Comparison of ENCODE assay signal across 8 cellular contexts in genomic region chr16:87855852-87856715, GRCh38. TPM values are rescaled to one million over a fixed set of nuclear protein-coding genes. Genes with fewer than 3 reads are reported as not detected.
DNase-seq lines count a peak whose midpoint lies in the region; ATAC-seq lines count a peak whose summit lies in the region.

No MANE protein-coding gene starts in this region.

- H3K9me3 Mint-ChIP-seq in T-helper 1 cell treated with Interleukin-12 subunit alpha and Interleukin-12 subunit beta and Interleukin-4 antibody, amounts not matched to agents 30 μg/mL and 1 μg/mL, for 36 hours, result no peaks in the 10 kb centered on the region

- peak overlapping the region; percentile 85 for H2BK15ac ChIP-seq in neuronal stem cell (ENCODE audit: low read length)

- peaks cover 25% of the 10 kb centered on the region for H3K36me3 Mint-ChIP-seq in T-helper 1 cell treated with Interleukin-12 subunit alpha and Interleukin-12 subunit beta and Interleukin-4 antibody, amounts not matched to agents 30 μg/mL and 1 μg/mL, for 36 hours (ENCODE audit: low read depth)

- no peaks in the 10 kb centered on the region for H3K27me3 Mint-ChIP-seq in T-helper 1 cell treated with Interleukin-12 subunit alpha and Interleukin-12 subunit beta and Interleukin-4 antibody, amounts not matched to agents 30 μg/mL and 1 μg/mL, for 36 hours (ENCODE audit: low read depth)

- WGBS in esophagus, 2 donors, result 25 to 42% methylated on average over 25 to 26 of the region's 26 CpGs
- WGBS in neuronal stem cell (ENCODE audit: extremely low coverage in 2 of 2, insufficient read length in 2 of 2, insufficient replicate concordance in 1 of 2), 2 donors, result no CpG with 5 or more reads among the region's 26 CpGs

- H3K79me1 ChIP-seq in neuronal stem cell (ENCODE audit: low read depth, low read length), result peaks cover 3% of the 10 kb centered on the region

- H3K23ac ChIP-seq in neuronal stem cell (ENCODE audit: low read depth, low read length, poor library complexity), result peak overlapping the region; percentile 80

- no peak for DNase-seq in neuronal stem cell (ENCODE audit: low spot score)
- DNase-seq in NCI-H1694 (lab: John Stamatoyannopoulos, UW), result no peak

- peaks cover 54% of the 10 kb centered on the region for H3K4me1 Mint-ChIP-seq in T-helper 1 cell treated with Interleukin-12 subunit alpha and Interleukin-12 subunit beta and Interleukin-4 antibody, amounts not matched to agents 30 μg/mL and 1 μg/mL, for 36 hours (ENCODE audit: low read depth)

- H3K14ac ChIP-seq in neuronal stem cell (ENCODE audit: low read length), result peak overlapping the region; percentile 21

- H3K36me3 ChIP-seq in esophagus (ENCODE audit: control insufficient read depth in 2 of 2, insufficient read depth in 2 of 2, low read length in 1 of 2) (peaks cover 0 to 6% of the 10 kb centered on the region in 2 donors), neuronal stem cell (replicated peaks in 1 of 2; ENCODE audit: control insufficient read depth in 2 of 2, insufficient read depth in 2 of 2, low read length in 2 of 2) (peaks cover 0 to 6% of the 10 kb centered on the region in 2 donors)

- H3K9me3 ChIP-seq in esophagus (ENCODE audit: control insufficient read depth in 2 of 2, insufficient read depth in 1 of 2, low read depth in 1 of 2, low read length in 1 of 2) (no peaks in the 10 kb centered on the region), neuronal stem cell (replicated peaks in 1 of 2; ENCODE audit: control insufficient read depth in 2 of 2, insufficient read depth in 1 of 2, low read depth in 1 of 2, low read length in 2 of 2) (no peaks in the 10 kb centered on the region)

- no peak overlapping the region for H3K4me2 ChIP-seq in neuronal stem cell (ENCODE audit: insufficient read depth, low read length, poor library complexity, severe bottlenecking)

- H2BK12ac ChIP-seq in neuronal stem cell (ENCODE audit: low read length), result no peak overlapping the region

- H3K18ac ChIP-seq in neuronal stem cell (ENCODE audit: low read length), result peak overlapping the region; percentile 80

- H3K9ac ChIP-seq in neuronal stem cell (ENCODE audit: low read depth, low read length, poor library complexity), result no peak overlapping the region

- no peak overlapping the region for H2AFZ ChIP-seq in neuronal stem cell (ENCODE audit: low read length)

- peak overlapping the region; percentile 9 to 27 for H3K4me3 ChIP-seq in esophagus (ENCODE audit: low read depth in 1 of 2, low read length in 2 of 2)
- no peak overlapping the region for H3K4me3 ChIP-seq in neuronal stem cell (ENCODE audit: low read length in 2 of 2)

- H3K4me3 Mint-ChIP-seq in T-helper 1 cell treated with Interleukin-12 subunit alpha and Interleukin-12 subunit beta and Interleukin-4 antibody, amounts not matched to agents 30 μg/mL and 1 μg/mL, for 36 hours, result peak overlapping the region; percentile 49

- H4K91ac ChIP-seq in neuronal stem cell (ENCODE audit: low read depth, low read length, poor library complexity), result no peak overlapping the region

- no peak overlapping the region for H3K4ac ChIP-seq in neuronal stem cell (ENCODE audit: low read length)

- H4K8ac ChIP-seq in neuronal stem cell (ENCODE audit: low read depth, low read length), result no peak overlapping the region

- peak overlapping the region; percentile 90 for H3K27ac Mint-ChIP-seq in T-helper 1 cell treated with Interleukin-12 subunit alpha and Interleukin-12 subunit beta and Interleukin-4 antibody, amounts not matched to agents 30 μg/mL and 1 μg/mL, for 36 hours

- peak overlapping the region; percentile 28 for H2AK5ac ChIP-seq in neuronal stem cell (ENCODE audit: low read depth, low read length)

- H3K27ac ChIP-seq in esophagus (ENCODE audit: low read depth in 2 of 2, low read length in 1 of 2) (peak overlapping the region; percentile 77 to 83), neuronal stem cell (replicated peaks; ENCODE audit: low read length) (no peak overlapping the region)

- ATAC-seq in GM19438 (IDR thresholded peaks at IDR 0.05; ENCODE audit: low read depth, unreplicated experiment), result peak; percentile 39
- ATAC-seq in GM19467 (IDR thresholded peaks at IDR 0.05; ENCODE audit: unreplicated experiment), result no peak
- ATAC-seq in HG02759 (IDR thresholded peaks at IDR 0.05; ENCODE audit: unreplicated experiment), result no peak
- no peak for ATAC-seq in HG02571 (IDR thresholded peaks at IDR 0.05; ENCODE audit: unreplicated experiment)

- no peak overlapping the region for H2BK5ac ChIP-seq in neuronal stem cell (ENCODE audit: low read length)

- H3K4me1 ChIP-seq in esophagus (ENCODE audit: control insufficient read depth in 2 of 2, insufficient read depth in 2 of 2, low read length in 1 of 2) (peaks cover 11 to 46% of the 10 kb centered on the region in 2 donors), neuronal stem cell (ENCODE audit: control insufficient read depth in 2 of 2, insufficient read depth in 1 of 2, low read depth in 1 of 2, low read length in 2 of 2) (peaks cover 18 to 32% of the 10 kb centered on the region in 2 donors)

- H3K27me3 ChIP-seq in esophagus (ENCODE audit: control insufficient read depth in 1 of 2, insufficient read depth in 2 of 2, low read length in 2 of 2), result no peaks in the 10 kb centered on the region
- no peaks in the 10 kb centered on the region for H3K27me3 ChIP-seq in neuronal stem cell (ENCODE audit: control insufficient read depth in 3 of 3, insufficient read depth in 3 of 3, low read depth in 1 of 3, low read length in 3 of 3)

- no peak overlapping the region for H2BK120ac ChIP-seq in neuronal stem cell (ENCODE audit: low read depth, low read length)

RNA-seq across cellular contexts. Expression of gene SLC7A5, which starts 13.2 kb away (rescaled TPM):
- polyA plus RNA-seq in esophagus, result 100 to 1,000 TPM; 117 to 138 TPM
- 18.4 TPM for polyA plus RNA-seq in neuronal stem cell (2013, experiment 1 of 2)
- 18.6 TPM for polyA plus RNA-seq in neuronal stem cell (2013, experiment 2 of 2)

Comparison
In these comparisons a context has a peak if more than half of its experiments do, and no peak if none do; other contexts are left out.
1. H3K4me3 ChIP-seq: peak in esophagus (2 of 2); none in neuronal stem cell (0 of 2).